Comparison of ENCODE assay signal across 15 cellular contexts in genomic region chr9:137640862-137641261, GRCh38.
"Had no signal": no experiment of that assay in that cellular context is flagged by ENCODE, and none has a peak within 500 bp of the region (broad histone marks: within the 10 kb centered on the region; RNA-seq: fewer than 3 reads in every experiment).

No MANE protein-coding gene starts in this region.

- H3K27ac Mint-ChIP-seq: activated naive CD4-positive, alpha-beta T cell treated with anti-CD3 and anti-CD28 coated beads for 36 hours had no signal

- H3K9me3 ChIP-seq: esophagus muscularis mucosa, lower lobe of right lung, psoas muscle, spleen, thoracic aorta had no signal

- DNase-seq: activated CD4-positive, alpha-beta T cell treated with anti-CD3 and anti-CD28 coated beads, Interleukin-2, amount 50 U/mL, for 1 hour; activated CD4-positive, CD25-positive, alpha-beta regulatory T cell; activated naive CD4-positive, alpha-beta T cell treated with anti-CD3 and anti-CD28 coated beads for 36 hours; brain microvascular endothelial cell; glutamatergic neuron; lower lobe of right lung; naive B cell; psoas muscle; stimulated activated CD4-positive, alpha-beta T cell treated with anti-CD3 and anti-CD28 coated beads, Interleukin-2, amount 100 ng/mL, for 24 hours; stimulated activated naive CD4-positive, alpha-beta T cell treated with Interleukin-2 at 50 U/mL for 16 hours had no signal

- H3K4me3 Mint-ChIP-seq: activated naive CD4-positive, alpha-beta T cell treated with anti-CD3 and anti-CD28 coated beads for 36 hours had no signal

- H3K27me3 ChIP-seq: brain microvascular endothelial cell, esophagus muscularis mucosa, spleen had no signal

- H3K4me3 ChIP-seq: esophagus muscularis mucosa, lower lobe of right lung, psoas muscle, SK-N-MC, spleen, thoracic aorta had no signal

- H3K27ac ChIP-seq: brain microvascular endothelial cell, esophagus muscularis mucosa, lower lobe of right lung, psoas muscle, SK-N-MC, thoracic aorta had no signal

- H3K9me3 Mint-ChIP-seq: activated naive CD4-positive, alpha-beta T cell treated with anti-CD3 and anti-CD28 coated beads for 36 hours; naive B cell had no signal

- H3K27me3 Mint-ChIP-seq: naive B cell had no signal

- ATAC-seq: lower lobe of right lung, psoas muscle, sciatic nerve had no signal

- H3K36me3 ChIP-seq: thoracic aorta had no signal
